Comparison of ENCODE assay signal across 1 cellular context in the genomic region with DNA sequence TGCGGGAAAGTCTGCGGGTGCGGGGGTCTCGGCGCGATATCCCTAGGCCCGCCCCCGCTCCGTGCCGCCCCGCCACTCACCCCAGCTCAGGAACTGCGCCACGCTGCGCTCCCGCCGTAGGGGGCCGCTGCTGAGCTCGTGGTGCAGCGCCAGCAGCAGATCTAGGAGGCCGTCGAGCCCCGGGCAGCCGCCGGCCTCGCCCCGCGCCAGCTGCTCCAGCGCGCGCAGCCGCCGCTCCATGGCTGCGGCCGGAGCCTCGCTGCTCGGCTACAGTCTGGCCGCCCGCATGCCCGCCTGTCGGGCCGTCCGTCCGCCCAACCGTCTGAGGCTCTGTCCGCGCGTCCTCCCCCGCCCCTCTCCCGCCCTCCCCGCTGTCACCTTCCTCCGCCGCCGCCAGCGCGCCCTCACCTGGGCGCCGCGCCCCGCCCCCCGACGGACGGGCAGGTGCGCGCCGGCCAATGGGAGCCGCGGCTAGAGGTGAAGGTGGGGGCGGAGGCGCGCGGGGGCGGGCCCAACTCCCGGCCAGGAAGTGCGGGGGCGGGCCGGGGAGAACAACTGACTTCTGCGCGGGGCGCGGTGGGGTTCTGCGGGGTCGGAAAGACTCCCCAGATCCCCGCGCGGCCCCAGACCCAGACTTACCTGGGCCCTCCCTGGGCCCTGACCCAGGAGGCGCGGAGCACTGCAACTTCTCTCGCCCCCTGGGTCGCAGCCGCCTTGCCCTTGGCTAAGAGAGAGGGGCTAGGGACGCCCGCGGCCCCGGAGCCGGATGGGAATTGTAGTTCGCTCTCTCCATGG.
TF ChIP-seq lines count a peak whose summit lies in the region.

A gene with protein sequence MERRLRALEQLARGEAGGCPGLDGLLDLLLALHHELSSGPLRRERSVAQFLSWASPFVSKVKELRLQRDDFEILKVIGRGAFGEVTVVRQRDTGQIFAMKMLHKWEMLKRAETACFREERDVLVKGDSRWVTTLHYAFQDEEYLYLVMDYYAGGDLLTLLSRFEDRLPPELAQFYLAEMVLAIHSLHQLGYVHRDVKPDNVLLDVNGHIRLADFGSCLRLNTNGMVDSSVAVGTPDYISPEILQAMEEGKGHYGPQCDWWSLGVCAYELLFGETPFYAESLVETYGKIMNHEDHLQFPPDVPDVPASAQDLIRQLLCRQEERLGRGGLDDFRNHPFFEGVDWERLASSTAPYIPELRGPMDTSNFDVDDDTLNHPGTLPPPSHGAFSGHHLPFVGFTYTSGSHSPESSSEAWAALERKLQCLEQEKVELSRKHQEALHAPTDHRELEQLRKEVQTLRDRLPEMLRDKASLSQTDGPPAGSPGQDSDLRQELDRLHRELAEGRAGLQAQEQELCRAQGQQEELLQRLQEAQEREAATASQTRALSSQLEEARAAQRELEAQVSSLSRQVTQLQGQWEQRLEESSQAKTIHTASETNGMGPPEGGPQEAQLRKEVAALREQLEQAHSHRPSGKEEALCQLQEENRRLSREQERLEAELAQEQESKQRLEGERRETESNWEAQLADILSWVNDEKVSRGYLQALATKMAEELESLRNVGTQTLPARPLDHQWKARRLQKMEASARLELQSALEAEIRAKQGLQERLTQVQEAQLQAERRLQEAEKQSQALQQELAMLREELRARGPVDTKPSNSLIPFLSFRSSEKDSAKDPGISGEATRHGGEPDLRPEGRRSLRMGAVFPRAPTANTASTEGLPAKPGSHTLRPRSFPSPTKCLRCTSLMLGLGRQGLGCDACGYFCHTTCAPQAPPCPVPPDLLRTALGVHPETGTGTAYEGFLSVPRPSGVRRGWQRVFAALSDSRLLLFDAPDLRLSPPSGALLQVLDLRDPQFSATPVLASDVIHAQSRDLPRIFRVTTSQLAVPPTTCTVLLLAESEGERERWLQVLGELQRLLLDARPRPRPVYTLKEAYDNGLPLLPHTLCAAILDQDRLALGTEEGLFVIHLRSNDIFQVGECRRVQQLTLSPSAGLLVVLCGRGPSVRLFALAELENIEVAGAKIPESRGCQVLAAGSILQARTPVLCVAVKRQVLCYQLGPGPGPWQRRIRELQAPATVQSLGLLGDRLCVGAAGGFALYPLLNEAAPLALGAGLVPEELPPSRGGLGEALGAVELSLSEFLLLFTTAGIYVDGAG (N-terminal part only) (minus strand): TSS at position 324 of the 795 bp plus-strand sequence. CDS start 84 bp downstream, at position 240.

TF ChIP-seq in GM23338, 12 proteins besides CTCF, POLR2A, EP300 and RAD21 (continued from another document):
- TF ChIP-seq ZNF462 (CRISPR knock-in tag; IDR thresholded peaks at IDR 0.05) (no peak), EZH2phosphoT487 (IDR thresholded peaks at IDR 0.05; ENCODE audit: unreplicated experiment) (no peak), ZNF114 (CRISPR knock-in tag; IDR thresholded peaks at IDR 0.05) (no peak)
